Comparison of ENCODE assay signal across 14 cellular contexts in genomic region chr14:75081835-75082234, GRCh38.
"Had no signal": no experiment of that assay in that cellular context is flagged by ENCODE, and none has a peak within 500 bp of the region (broad histone marks: within the 10 kb centered on the region; RNA-seq: fewer than 3 reads in every experiment).

No MANE protein-coding gene starts in this region.

- H3K4me1 ChIP-seq: lower lobe of right lung, psoas muscle, tibial artery had no signal

- H3K4me3 ChIP-seq: lower lobe of right lung, psoas muscle, tibial artery had no signal

- H3K27me3 ChIP-seq: brain microvascular endothelial cell, tibial artery had no signal

- H3K27ac ChIP-seq: brain microvascular endothelial cell, lower lobe of right lung, psoas muscle had no signal

- DNase-seq: activated CD4-positive, alpha-beta T cell treated with anti-CD3 and anti-CD28 coated beads, Interleukin-2, amount 10 ng/mL, durations not matched to agents 7 days and 5 days; activated T-cell treated with anti-CD3 and anti-CD28 coated beads, Interleukin-2, amount 50 U/mL, for 1 hour; amniotic stem cell; brain microvascular endothelial cell; cerebellar nuclear complex; kidney; lower lobe of right lung; naive thymus-derived CD8-positive, alpha-beta T cell; psoas muscle; stimulated activated CD4-positive, alpha-beta T cell treated with anti-CD3 and anti-CD28 coated beads, Interleukin-4, amount 100 ng/mL, for 1 hour; stimulated activated CD8-positive, alpha-beta memory T cell treated with anti-CD3 and anti-CD28 coated beads, Interleukin-4, amount 100 ng/mL, for 48 hours; tibial artery had no signal

- H3K9me3 ChIP-seq: lower lobe of right lung, psoas muscle, tibial artery had no signal

- ATAC-seq: esophagus mucosa; lower lobe of right lung; naive thymus-derived CD8-positive, alpha-beta T cell; psoas muscle; WTC11 had no signal
